In genomic region chr10:56348101-56348500, GRCh38 we compare ENCODE assay signal across 30 cellular contexts. TPM values are rescaled to one million over a fixed set of nuclear protein-coding genes. Genes with fewer than 3 reads are reported as not detected.
"Had no signal": no experiment of that assay in that cellular context is flagged by ENCODE, and none has a peak within 500 bp of the region (broad histone marks: within the 10 kb centered on the region; RNA-seq: fewer than 3 reads in every experiment).

No MANE protein-coding gene starts in this region.

- DNase-seq: activated effector memory CD4-positive, alpha-beta T cell treated with anti-CD3 and anti-CD28 coated beads, Interleukin-2, amount 50 U/mL, for 16 hours; activated effector memory CD4-positive, alpha-beta T cell treated with Interleukin-2 at 50 U/mL for 16 hours; activated gamma-delta T cell; activated gamma-delta T cell treated with Interleukin-2 at 50 U/mL for 16 hours; activated naive CD4-positive, alpha-beta T cell; activated naive CD4-positive, alpha-beta T cell treated with anti-CD3 and anti-CD28 coated beads for 36 hours; activated naive CD4-positive, alpha-beta T cell treated with anti-CD3 and anti-CD28 coated beads, Interleukin-2, amount 10 ng/mL, durations not matched to agents 7 days and 5 days; activated naive CD4-positive, alpha-beta T cell treated with anti-CD3 and anti-CD28 coated beads, Interleukin-2, amount 50 U/mL, for 16 hours; activated naive CD4-positive, alpha-beta T cell treated with Interleukin-2 at 50 U/mL for 16 hours; activated naive CD8-positive, alpha-beta T cell treated with anti-CD3 and anti-CD28 coated beads for 36 hours; activated naive CD8-positive, alpha-beta T cell treated with anti-CD3 and anti-CD28 coated beads, Interleukin-2, amount 10 ng/mL, durations not matched to agents 7 days and 5 days; activated naive CD8-positive, alpha-beta T cell treated with anti-CD3 and anti-CD28 coated beads, Interleukin-2, amount 50 U/mL, for 24 hours; activated T-cell treated with anti-CD3 and anti-CD28 coated beads, Interleukin-2, amount 50 U/mL, for 4 hours; activated T-cell treated with anti-CD3 and anti-CD28 coated beads, Interleukin-2, amount 50 U/mL, for 48 hours; activated T-cell treated with anti-CD3 and anti-CD28 coated beads, Interleukin-2, amount 50 U/mL, for 72 hours; adrenal gland; amniotic stem cell; amygdala; anterior cingulate cortex; aorta; body of pancreas; brain microvascular endothelial cell; caudate nucleus; central memory CD4-positive, alpha-beta T cell; cerebellar nuclear complex had no signal

- H3K9me3 ChIP-seq: adrenal gland, ascending aorta, body of pancreas, breast epithelium had no signal

- H3K4me1 ChIP-seq: adrenal gland, ascending aorta, body of pancreas, breast epithelium had no signal

- ATAC-seq: activated naive CD4-positive, alpha-beta T cell treated with anti-CD3 and anti-CD28 coated beads, Interleukin-2, amount 50 U/mL, for 72 hours; activated naive CD8-positive, alpha-beta T cell treated with anti-CD3 and anti-CD28 coated beads, Interleukin-2, amount 50 U/mL, for 24 hours; activated T-cell treated with anti-CD3 and anti-CD28 coated beads, Interleukin-2, amount 50 U/mL, for 4 hours; activated T-cell treated with anti-CD3 and anti-CD28 coated beads, Interleukin-2, amount 50 U/mL, for 72 hours; activated T-helper 17 cell treated with anti-CD3 and anti-CD28 coated beads, Interleukin-2, amount 50 U/mL, for 72 hours; body of pancreas had no signal

- H3K27me3 ChIP-seq: adrenal gland, ascending aorta, body of pancreas, brain microvascular endothelial cell, breast epithelium, cardiac muscle cell had no signal

- H3K4me3 ChIP-seq: adrenal gland, ascending aorta, body of pancreas, breast epithelium, cardiac muscle cell had no signal

- H3K27ac ChIP-seq: adrenal gland, ascending aorta, body of pancreas, brain microvascular endothelial cell, breast epithelium, cardiac muscle cell had no signal

- H3K36me3 ChIP-seq: adrenal gland, ascending aorta, brain microvascular endothelial cell, breast epithelium, cardiac muscle cell had no signal

RNA-seq across cellular contexts. Expression of gene ZWINT, which starts 13.0 kb away (rescaled TPM):
- total RNA-seq: ascending aorta had no signal
